18 cellular contexts compared by ENCODE assay signal in the genomic region with DNA sequence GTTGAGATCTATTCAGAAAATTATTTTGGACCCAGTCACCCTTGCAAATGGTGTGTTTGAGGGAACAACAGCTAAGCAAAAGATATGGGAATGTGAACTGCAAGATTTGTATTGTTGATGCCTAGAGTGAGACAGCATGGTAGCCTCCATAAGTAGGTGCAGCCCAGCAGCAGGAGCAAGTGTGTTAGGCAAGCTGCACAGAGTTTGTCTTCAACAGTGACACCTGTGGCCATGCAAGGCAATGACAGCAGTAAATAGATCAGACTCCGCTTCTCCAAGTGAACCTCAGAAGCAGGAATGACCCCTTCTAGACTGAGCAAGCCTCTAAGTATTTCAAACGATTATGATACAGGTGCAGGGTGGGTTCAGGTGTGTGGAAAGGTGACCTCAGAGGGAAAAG.
DNase-seq lines count a peak whose midpoint lies in the region; ATAC-seq and TF ChIP-seq lines count a peak whose summit lies in the region.
"Had no signal": no experiment of that assay in that cellular context is flagged by ENCODE, and none has a peak within 500 bp of the region (broad histone marks: within the 10 kb centered on the region; RNA-seq: fewer than 3 reads in every experiment).

No MANE protein-coding gene starts in this region.

- H3K9me3 ChIP-seq in HCT116 (ENCODE audit: control insufficient read depth in 1 of 2, insufficient read depth in 1 of 2, low read depth in 1 of 2, low read length in 2 of 2), result peaks cover 27 to 36% of the 10 kb centered on the region in 2 experiments; a peak in 2 of 4 replicates
- peaks cover 36% of the 10 kb centered on the region for H3K9me3 ChIP-seq in WERI-Rb-1 (ENCODE audit: severe bottlenecking)
- no peaks in the 10 kb centered on the region for H3K9me3 ChIP-seq in hepatocyte (ENCODE audit: low read depth)
- peaks cover 7 to 71% (median 48%) of the 10 kb centered on the region in 8 donors for H3K9me3 ChIP-seq in spleen

- H3K9ac ChIP-seq in HCT116 (ENCODE audit: low read length), result no peak overlapping the region

- ATAC-seq in HCT116, result peak; percentile 59; the same call in 1 of the 2 replicates
- no peak for ATAC-seq in GM21723 (IDR thresholded peaks at IDR 0.05; ENCODE audit: unreplicated experiment)
- no peak for ATAC-seq in HG03135 (IDR thresholded peaks at IDR 0.05; ENCODE audit: unreplicated experiment)

- DNase-seq in CMK (ENCODE audit: low read depth), result peak; percentile 11
- peak; percentile 34 for DNase-seq in HCT116 (ENCODE audit: low read depth, low spot score)
- DNase-seq in WERI-Rb-1, result no peak
- no peak for DNase-seq in hepatocyte (ENCODE audit: low spot score)
- no peak for DNase-seq in DMS153 treated with DMSO at 0.1 percent for 48 hours (lab: John Stamatoyannopoulos, UW; ENCODE audit: unreplicated experiment)
- no peak for DNase-seq in spleen
- DNase-seq: activated CD4-positive, alpha-beta T cell treated with anti-CD3 and anti-CD28 coated beads, Interleukin-2, amount 50 U/mL, for 4 hours; activated naive CD4-positive, alpha-beta T cell treated with anti-CD3 and anti-CD28 coated beads, Interleukin-2, amount 50 U/mL, for 16 hours; DMS79; dorsolateral prefrontal cortex; NK-92 treated with Interleukin-12 subunit alpha and Interleukin-12 subunit beta, amount 100 ng/mL, for 24 hours; ovary; stimulated activated CD4-positive, alpha-beta T cell treated with anti-CD3 and anti-CD28 coated beads, Interleukin-1b, Interleukin-23, amount 100 ng/mL, for 48 hours; stimulated activated naive CD4-positive, alpha-beta T cell; T-helper 1 cell had no signal

- H3K4me2 ChIP-seq in HCT116 (ENCODE audit: low read length), result no peak overlapping the region
- H3K4me2 ChIP-seq in hepatocyte, result no peak overlapping the region

- WGBS in hepatocyte (ENCODE audit: low lambda C conversion rate, missing lambda C conversion rate), result 69% methylated on average over 2 of the region's 2 CpGs
- WGBS in spleen, 5 donors, result 67 to 93% (median 83%) methylated on average over 2 of the region's 2 CpGs

- no peaks in the 10 kb centered on the region for H3K79me2 ChIP-seq in HCT116 (ENCODE audit: insufficient read depth, low read length)
- H3K79me2 ChIP-seq in hepatocyte, result no peaks in the 10 kb centered on the region

- H2AFZ ChIP-seq in HCT116 (ENCODE audit: low read depth, low read length, poor library complexity, severe bottlenecking) (no peak overlapping the region), hepatocyte (no peak overlapping the region)

- H3K4me1 ChIP-seq in HCT116 (ENCODE audit: control insufficient read depth in 1 of 2, insufficient read depth in 2 of 2, low read length in 2 of 2) (no peaks in the 10 kb centered on the region), hepatocyte (ENCODE audit: insufficient read depth) (peaks cover 4% of the 10 kb centered on the region), spleen (no peaks in the 10 kb centered on the region)

- H3K27me3 ChIP-seq in HCT116 (ENCODE audit: insufficient read depth, low read length) (no peaks in the 10 kb centered on the region), WERI-Rb-1 (ENCODE audit: insufficient read depth, low read depth, severe bottlenecking) (no peaks in the 10 kb centered on the region), hepatocyte (no peaks in the 10 kb centered on the region), spleen (replicated peaks in 1 of 7) (no peaks in the 10 kb centered on the region)
- H3K27me3 ChIP-seq: dorsolateral prefrontal cortex, ovary had no signal

- no TSS peak for BruUV-seq in HCT116 (replicated peaks; lab: Mats Ljungman, UMichigan)

- H4K20me1 ChIP-seq in HCT116 (ENCODE audit: insufficient read depth) (no peaks in the 10 kb centered on the region), hepatocyte (ENCODE audit: insufficient read depth, poor library complexity, severe bottlenecking) (no peaks in the 10 kb centered on the region)

- H3K4me3 ChIP-seq in HCT116 (replicated peaks in 1 of 2; ENCODE audit: low read depth in 1 of 2, low read length in 2 of 2) (no peak overlapping the region), WERI-Rb-1 (ENCODE audit: low read depth, low read length) (no peak overlapping the region), hepatocyte (no peak overlapping the region), spleen (no peak overlapping the region)
- H3K4me3 ChIP-seq: dorsolateral prefrontal cortex, lung, ovary had no signal

- POLR2A ChIA-PET in HCT116 (lab: Charles Lee), result no interaction called here

- CTCF ChIA-PET in HCT116 (lab: Charles Lee), result no interaction called here

- H3K9me2 ChIP-seq in HCT116 (ENCODE audit: insufficient read depth) (no peaks in the 10 kb centered on the region), hepatocyte (replicated peaks; ENCODE audit: insufficient read depth) (no peaks in the 10 kb centered on the region)

- TF ChIP-seq POLR2A in HCT116 (IDR thresholded peaks at IDR 0.05; ENCODE audit: borderline replicate concordance, extremely low read depth, insufficient read depth, insufficient read length), result no peak
- no peak for TF ChIP-seq POLR2A in spleen (IDR thresholded peaks at IDR 0.05)

- TF ChIP-seq RAD21 in HCT116 (IDR thresholded peaks at IDR 0.05; ENCODE audit: low read depth), result no peak

- RAD21 ChIA-PET in HCT116 (lab: Charles Lee; ENCODE audit: low non-redundant PET in 1 of 2, low total read pairs in 2 of 2, uncharacterized antibody in 2 of 2, unreplicated experiment in 2 of 2), result no interaction called here

- no peak overlapping the region for H3K27ac ChIP-seq in HCT116 (ENCODE audit: low read depth, low read length)
- no peak overlapping the region for H3K27ac ChIP-seq in WERI-Rb-1
- H3K27ac ChIP-seq in hepatocyte, result no peak overlapping the region
- no peak overlapping the region for H3K27ac ChIP-seq in spleen
- H3K27ac ChIP-seq: dorsolateral prefrontal cortex, ovary had no signal

- intact Hi-C loops in HCT116 (cut with micrococcal nuclease) (no loop called here), spleen (cut with DNase I; ENCODE audit: low total_unique reads) (no loop called here)

- H3K36me3 ChIP-seq in HCT116 (ENCODE audit: control insufficient read depth in 1 of 2, insufficient read depth in 2 of 2, low read length in 2 of 2), result no peaks in the 10 kb centered on the region
- no peaks in the 10 kb centered on the region for H3K36me3 ChIP-seq in WERI-Rb-1
- no peaks in the 10 kb centered on the region for H3K36me3 ChIP-seq in hepatocyte (replicated peaks; ENCODE audit: insufficient read depth, low read depth)
- peaks cover 0 to 4% (median 0%) of the 10 kb centered on the region in 6 donors for H3K36me3 ChIP-seq in spleen
- H3K36me3 ChIP-seq: ovary had no signal

- TF ChIP-seq CTCF in HCT116 (IDR thresholded peaks at IDR 0.05 in 2 of 3, conservative IDR thresholded peaks at IDR 0.05 in 1 of 3; ENCODE audit: borderline replicate concordance in 1 of 3, insufficient read depth in 1 of 3, low read depth in 2 of 3, low read length in 2 of 3), result peak in 2 of 3 experiments; percentile 68 to 72; a peak in 4 of 6 replicates
- TF ChIP-seq CTCF in WERI-Rb-1 (IDR thresholded peaks at IDR 0.05; ENCODE audit: low read depth, low read length), result peak; percentile 70
- peak; percentile 11 for TF ChIP-seq CTCF in hepatocyte (IDR thresholded peaks at IDR 0.05; ENCODE audit: poor library complexity)
- TF ChIP-seq CTCF in spleen (IDR thresholded peaks at IDR 0.05 in 8 of 11, conservative IDR thresholded peaks at IDR 0.05 in 3 of 11), result no peak

TF ChIP-seq in HCT116, 20 proteins besides CTCF, POLR2A, EP300 and RAD21:
- TF ChIP-seq POLR2AphosphoS5 (IDR thresholded peaks at IDR 0.05; ENCODE audit: low read depth, low read length), result no peak
- TF ChIP-seq CBX3 (IDR thresholded peaks at IDR 0.05; ENCODE audit: low read depth), result peak; percentile 97
- TF ChIP-seq, protein P1, sequence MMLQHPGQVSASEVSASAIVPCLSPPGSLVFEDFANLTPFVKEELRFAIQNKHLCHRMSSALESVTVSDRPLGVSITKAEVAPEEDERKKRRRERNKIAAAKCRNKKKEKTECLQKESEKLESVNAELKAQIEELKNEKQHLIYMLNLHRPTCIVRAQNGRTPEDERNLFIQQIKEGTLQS (IDR thresholded peaks at IDR 0.05), result no peak
- no peak for TF ChIP-seq JUND (IDR thresholded peaks at IDR 0.05)
- no peak for TF ChIP-seq SIN3A (IDR thresholded peaks at IDR 0.05; ENCODE audit: low read depth)
- TF ChIP-seq FOSL1 (IDR thresholded peaks at IDR 0.05; ENCODE audit: low read depth), result no peak

Comparison
In these comparisons a context has a peak if more than half of its experiments do, and no peak if none do; other contexts are left out.
1. DNase-seq: peak in CMK (single experiment) and HCT116 (single experiment); none in WERI-Rb-1 (single experiment), hepatocyte (single experiment), DMS153 treated with DMSO at 0.1 percent for 48 hours (single experiment) and spleen (single experiment).
2. CTCF ChIP-seq: peak in HCT116 (2 of 3), WERI-Rb-1 (single experiment) and hepatocyte (single experiment); none in spleen (0 of 11).